In the genomic region with DNA sequence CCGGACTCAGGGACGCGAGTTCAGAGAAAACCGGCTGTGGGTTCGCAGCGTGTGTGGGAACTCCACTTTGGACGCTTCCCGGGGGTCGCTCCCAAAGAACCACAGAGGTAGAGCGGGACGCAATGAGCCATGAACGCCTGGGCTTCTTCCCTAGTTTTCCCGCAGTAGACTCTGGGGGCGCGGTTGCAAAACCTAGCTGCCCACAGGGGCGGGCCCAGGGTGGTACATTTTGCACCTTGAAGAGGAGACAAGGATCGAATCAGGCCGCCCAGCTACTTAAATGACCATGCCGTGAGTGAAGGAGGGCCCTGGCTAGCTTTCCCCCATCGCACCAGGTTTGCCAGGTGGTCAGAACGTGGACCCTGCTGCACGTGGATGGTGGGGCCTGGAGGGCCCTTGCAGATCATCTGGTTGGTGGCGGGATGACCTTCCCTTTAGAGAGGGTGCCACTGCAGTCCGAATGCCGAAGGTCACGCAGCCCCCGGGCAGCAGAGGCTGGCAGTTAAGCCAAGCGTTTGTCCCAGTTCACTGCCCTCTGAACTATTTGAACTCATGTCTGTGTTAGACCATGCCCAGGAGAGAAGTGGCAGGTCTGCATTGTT, we compare ENCODE assay signal across 8 cellular contexts. TPM values are rescaled to one million over a fixed set of nuclear protein-coding genes. Genes with fewer than 3 reads are reported as not detected.
DNase-seq lines count a peak whose midpoint lies in the region; ATAC-seq and TF ChIP-seq lines count a peak whose summit lies in the region.

No MANE protein-coding gene starts in this region.

- no peak overlapping the region for H2BK15ac ChIP-seq in mesenchymal stem cell (ENCODE audit: low read depth, poor library complexity, severe bottlenecking)

- H3K27ac Mint-ChIP-seq in activated CD4-positive, alpha-beta memory T cell treated with anti-CD3 and anti-CD28 coated beads for 36 hours = no peak overlapping the region
- no peak overlapping the region for H3K27ac Mint-ChIP-seq in activated CD4-positive, alpha-beta memory T cell treated with anti-CD3 and anti-CD28 coated beads, Interleukin-2, amount 10 ng/mL, durations not matched to agents 7 days and 5 days

- peak overlapping the region; percentile 84 for H3K9ac ChIP-seq in mesenchymal stem cell (ENCODE audit: low read length)

- H3K4me1 ChIP-seq in mesenchymal stem cell (ENCODE audit: control insufficient read depth, insufficient read depth, low read depth, low read length) (peaks cover 9% of the 10 kb centered on the region), vagina (peaks cover 6% of the 10 kb centered on the region)

- H3K14ac ChIP-seq in mesenchymal stem cell (ENCODE audit: low read length in 2 of 2) = no peak overlapping the region

- POLR2A ChIA-PET in activated CD4-positive, alpha-beta memory T cell treated with anti-CD3 and anti-CD28 coated beads for 36 hours (lab: Charles Lee) = no interaction called here
- POLR2A ChIA-PET in activated CD4-positive, alpha-beta memory T cell treated with anti-CD3 and anti-CD28 coated beads, Interleukin-2, amount 10 ng/mL, durations not matched to agents 7 days and 5 days (lab: Charles Lee) = no interaction called here

- intact Hi-C loops in activated CD4-positive, alpha-beta memory T cell treated with anti-CD3 and anti-CD28 coated beads for 36 hours (cut with micrococcal nuclease) = loop anchor here (2.0 kb wide), 1 partner anchor 169 kb away; no protein-coding TSS in a partner anchor
- intact Hi-C loops in vagina (cut with DNase I) = no loop called here

- H2BK12ac ChIP-seq in mesenchymal stem cell (ENCODE audit: low read length in 2 of 2) = peak overlapping the region in 1 of 2 experiments; percentile 5

- peaks cover 7% of the 10 kb centered on the region for H3K79me1 ChIP-seq in mesenchymal stem cell (replicated peaks; ENCODE audit: low read length, poor library complexity, severe bottlenecking)

- H3K36me3 ChIP-seq in mesenchymal stem cell (ENCODE audit: control insufficient read depth in 1 of 2, insufficient read depth in 2 of 2, low read depth in 1 of 2, low read length in 2 of 2) (no peaks in the 10 kb centered on the region), vagina (no peaks in the 10 kb centered on the region)

- H2AK5ac ChIP-seq in mesenchymal stem cell (ENCODE audit: low read length, severe bottlenecking) = peak overlapping the region; percentile 11

- peak overlapping the region; percentile 0 for H3K4me3 Mint-ChIP-seq in activated CD4-positive, alpha-beta memory T cell treated with anti-CD3 and anti-CD28 coated beads for 36 hours
- H3K4me3 Mint-ChIP-seq in activated CD4-positive, alpha-beta memory T cell treated with anti-CD3 and anti-CD28 coated beads, Interleukin-2, amount 10 ng/mL, durations not matched to agents 7 days and 5 days = no peak overlapping the region

- H2BK120ac ChIP-seq in mesenchymal stem cell (ENCODE audit: low read depth, low read length) = peak overlapping the region; percentile 92

- H2BK5ac ChIP-seq in mesenchymal stem cell (ENCODE audit: low read depth, low read length, poor library complexity, severe bottlenecking) = no peak overlapping the region

- peak overlapping the region; percentile 44 for H2AFZ ChIP-seq in mesenchymal stem cell (ENCODE audit: low read depth, low read length)

- CTCF ChIA-PET in activated CD4-positive, alpha-beta memory T cell treated with anti-CD3 and anti-CD28 coated beads for 36 hours (lab: Charles Lee) = no interaction called here
- CTCF ChIA-PET in activated CD4-positive, alpha-beta memory T cell treated with anti-CD3 and anti-CD28 coated beads, Interleukin-2, amount 10 ng/mL, durations not matched to agents 7 days and 5 days (lab: Charles Lee) = interaction anchor here (0.8 to 1.3 kb wide), 2 partner anchors 169 to 210 kb away, joined by 3 to 7 read pairs; no protein-coding TSS in a partner anchor

- H3K9me3 ChIP-seq in mesenchymal stem cell (ENCODE audit: control insufficient read depth, low read length) (peaks cover 11% of the 10 kb centered on the region), vagina (no peaks in the 10 kb centered on the region)

- peaks cover 0 to 7% of the 10 kb centered on the region in 2 experiments for H3K27me3 ChIP-seq in mesenchymal stem cell (ENCODE audit: control insufficient read depth in 1 of 2, insufficient read depth in 1 of 2, low read length in 2 of 2)
- H3K27me3 ChIP-seq in vagina = no peaks in the 10 kb centered on the region

- TF ChIP-seq CTCF in vagina (IDR thresholded peaks at IDR 0.05) = no peak

- peak overlapping the region; percentile 50 for H4K91ac ChIP-seq in mesenchymal stem cell (ENCODE audit: low read length)

- no peak for ATAC-seq in GM21825 (IDR thresholded peaks at IDR 0.05; ENCODE audit: unreplicated experiment)
- ATAC-seq in HG03045 (IDR thresholded peaks at IDR 0.05; ENCODE audit: unreplicated experiment) = no peak

- H3K27me3 Mint-ChIP-seq in activated CD4-positive, alpha-beta memory T cell treated with anti-CD3 and anti-CD28 coated beads for 36 hours = peaks cover 26% of the 10 kb centered on the region
- H3K27me3 Mint-ChIP-seq in activated CD4-positive, alpha-beta memory T cell treated with anti-CD3 and anti-CD28 coated beads, Interleukin-2, amount 10 ng/mL, durations not matched to agents 7 days and 5 days = peaks cover 22% of the 10 kb centered on the region

- peak overlapping the region; percentile 95 for H4K8ac ChIP-seq in mesenchymal stem cell (ENCODE audit: low read length)

- H3K18ac ChIP-seq in mesenchymal stem cell (ENCODE audit: low read depth in 1 of 2, low read length in 2 of 2) = peak overlapping the region in 1 of 2 experiments; percentile 62

- DNase-seq in activated CD4-positive, alpha-beta memory T cell treated with anti-CD3 and anti-CD28 coated beads for 36 hours = no peak
- no peak for DNase-seq in activated CD4-positive, alpha-beta memory T cell treated with anti-CD3 and anti-CD28 coated beads, Interleukin-2, amount 10 ng/mL, durations not matched to agents 7 days and 5 days
- DNase-seq in NCI-H82 treated with DMSO at 0.1 percent for 48 hours (lab: John Stamatoyannopoulos, UW; ENCODE audit: unreplicated experiment) = peak; percentile 3
- DNase-seq in dermis blood vessel endothelial cell = peak; percentile 37
- DNase-seq in mesenchymal stem cell = peak; percentile 29
- DNase-seq in vagina (ENCODE audit: extremely low spot score in 2 of 2) = no peak

- peak overlapping the region; percentile 68 for H3K4me2 ChIP-seq in mesenchymal stem cell (ENCODE audit: low read length, poor library complexity, severe bottlenecking)

- H3K27ac ChIP-seq in mesenchymal stem cell (ENCODE audit: low read length, poor library complexity, severe bottlenecking) (no peak overlapping the region), vagina (peak overlapping the region; percentile 53)

- peak overlapping the region; percentile 81 to 91 for H3K4me3 ChIP-seq in mesenchymal stem cell (ENCODE audit: insufficient read depth in 1 of 2, low read depth in 1 of 2, low read length in 2 of 2)
- H3K4me3 ChIP-seq in vagina = peak overlapping the region; percentile 69 to 71

- TF ChIP-seq POLR2A in vagina (IDR thresholded peaks at IDR 0.05) = no peak

- H3K36me3 Mint-ChIP-seq in activated CD4-positive, alpha-beta memory T cell treated with anti-CD3 and anti-CD28 coated beads for 36 hours = no peaks in the 10 kb centered on the region
- H3K36me3 Mint-ChIP-seq in activated CD4-positive, alpha-beta memory T cell treated with anti-CD3 and anti-CD28 coated beads, Interleukin-2, amount 10 ng/mL, durations not matched to agents 7 days and 5 days (ENCODE audit: low read depth) = no peaks in the 10 kb centered on the region

- H3K9me3 Mint-ChIP-seq in activated CD4-positive, alpha-beta memory T cell treated with anti-CD3 and anti-CD28 coated beads for 36 hours = no peaks in the 10 kb centered on the region
- no peaks in the 10 kb centered on the region for H3K9me3 Mint-ChIP-seq in activated CD4-positive, alpha-beta memory T cell treated with anti-CD3 and anti-CD28 coated beads, Interleukin-2, amount 10 ng/mL, durations not matched to agents 7 days and 5 days

- 17% methylated on average over 28 of the region's 28 CpGs for WGBS in mesenchymal stem cell

- H3K23ac ChIP-seq in mesenchymal stem cell (ENCODE audit: low read length in 2 of 2) = no peak overlapping the region

- no peaks in the 10 kb centered on the region for H3K4me1 Mint-ChIP-seq in activated CD4-positive, alpha-beta memory T cell treated with anti-CD3 and anti-CD28 coated beads for 36 hours (ENCODE audit: low read depth)
- H3K4me1 Mint-ChIP-seq in activated CD4-positive, alpha-beta memory T cell treated with anti-CD3 and anti-CD28 coated beads, Interleukin-2, amount 10 ng/mL, durations not matched to agents 7 days and 5 days = peaks cover 10% of the 10 kb centered on the region

- H3K4ac ChIP-seq in mesenchymal stem cell (ENCODE audit: low read depth in 1 of 2, low read length in 2 of 2) = no peak overlapping the region

RNA-seq across cellular contexts. Expression of gene SHTN1, which starts 0.6 kb away (rescaled TPM):
- under 1 TPM; 0.29 to 0.53 TPM for total RNA-seq in activated CD4-positive, alpha-beta memory T cell treated with anti-CD3 and anti-CD28 coated beads for 36 hours
- total RNA-seq in activated CD4-positive, alpha-beta memory T cell treated with anti-CD3 and anti-CD28 coated beads, Interleukin-2, amount 10 ng/mL, durations not matched to agents 7 days and 5 days = under 1 TPM; 0.05 to 0.28 TPM
- total RNA-seq in dermis blood vessel endothelial cell (1.0 and 2.9 TPM in 2 replicates), vagina (7.4 TPM)
- 13.7 TPM for polyA plus RNA-seq in mesenchymal stem cell (2013, experiment 1 of 2)
- polyA plus RNA-seq in mesenchymal stem cell (2013, experiment 2 of 2) = 12.4 TPM

Comparison
In these comparisons a context has a peak if more than half of its experiments do, and no peak if none do; other contexts are left out.
1. DNase-seq: peak in NCI-H82 treated with DMSO at 0.1 percent for 48 hours (single experiment), dermis blood vessel endothelial cell (single experiment) and mesenchymal stem cell (single experiment); none in activated CD4-positive, alpha-beta memory T cell treated with anti-CD3 and anti-CD28 coated beads for 36 hours (single experiment), activated CD4-positive, alpha-beta memory T cell treated with anti-CD3 and anti-CD28 coated beads, Interleukin-2, amount 10 ng/mL, durations not matched to agents 7 days and 5 days (single experiment) and vagina (0 of 2).